Comparison of ENCODE assay signal across 1 cellular context in genomic region chr22:31682751-31683150, GRCh38.
TF ChIP-seq lines count a peak whose summit lies in the region.

No MANE protein-coding gene starts in this region.

TF ChIP-seq in IMR-90, 13 proteins besides CTCF, POLR2A, EP300 and RAD21 (continued from another document):
- TF ChIP-seq BHLHE40 (IDR thresholded peaks at IDR 0.05; ENCODE audit: low read depth, low read length) (no peak), MAFK (IDR thresholded peaks at IDR 0.05; ENCODE audit: low read depth, low read length) (no peak), MAZ (IDR thresholded peaks at IDR 0.05; ENCODE audit: borderline replicate concordance, low read depth, low read length) (no peak), RFX5 (IDR thresholded peaks at IDR 0.05; ENCODE audit: low read depth, low read length) (no peak), USF2 (IDR thresholded peaks at IDR 0.05; ENCODE audit: low read depth, low read length) (no peak), RCOR1 (IDR thresholded peaks at IDR 0.05; ENCODE audit: insufficient replicate concordance, low read length) (no peak), CEBPB (IDR thresholded peaks at IDR 0.05; ENCODE audit: low read depth, low read length) (no peak), NFE2L2 (IDR thresholded peaks at IDR 0.05; ENCODE audit: low read depth, low read length) (no peak), MXI1 (IDR thresholded peaks at IDR 0.05; ENCODE audit: borderline replicate concordance, low read depth, low read length) (no peak), FOS (IDR thresholded peaks at IDR 0.05; ENCODE audit: low read depth, low read length) (no peak), SMC3 (IDR thresholded peaks at IDR 0.05; ENCODE audit: low read depth, low read length) (no peak)
